ENCODE assay signal across 8 cellular contexts in the genomic region with DNA sequence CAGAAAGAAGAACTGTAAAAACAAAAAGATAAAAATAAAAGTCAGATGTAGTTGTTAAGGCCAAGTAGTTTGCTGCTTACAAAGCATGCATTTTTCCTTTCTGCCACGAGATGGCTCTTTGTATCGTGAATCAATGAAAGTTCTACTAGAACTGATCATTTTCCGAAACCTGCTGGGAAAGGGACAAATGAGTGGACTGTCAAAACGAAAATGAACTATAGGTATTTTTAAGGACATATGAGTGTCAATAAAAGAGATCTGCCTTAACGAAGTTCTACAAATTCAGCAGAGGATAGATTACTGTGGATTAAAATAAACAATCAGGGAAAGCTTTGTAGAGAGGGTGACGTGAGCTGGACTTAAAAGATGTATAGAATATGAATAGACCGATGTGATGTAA. TPM values are rescaled to one million over a fixed set of nuclear protein-coding genes. Genes with fewer than 3 reads are reported as not detected.
A peak's percentile ranks its signal among the peaks of the same experiment; 100 is the strongest.
DNase-seq lines count a peak whose midpoint lies in the region; ATAC-seq, FAIRE-seq and TF ChIP-seq lines count a peak whose summit lies in the region.
"Had no signal": no experiment of that assay in that cellular context is flagged by ENCODE, and none has a peak within 500 bp of the region (broad histone marks: within the 10 kb centered on the region; RNA-seq: fewer than 3 reads in every experiment).

No MANE protein-coding gene starts in this region.

- peaks cover 2% of the 10 kb centered on the region for H3K4me1 Mint-ChIP-seq in osteocyte (ENCODE audit: unreplicated experiment)

- H3K4me3 Mint-ChIP-seq in osteocyte (ENCODE audit: unreplicated experiment), result no peak overlapping the region

- peaks cover 19% of the 10 kb centered on the region for H3K27me3 Mint-ChIP-seq in osteocyte (ENCODE audit: unreplicated experiment)

- peak; percentile 33 for FAIRE-seq in H54 (lab: Jason Lieb, UNC)

- TF ChIP-seq POLR2A in H54 (IDR thresholded peaks at IDR 0.05; ENCODE audit: low read depth, low read length), result no peak

- no peak overlapping the region for H3K4me3 ChIP-seq in epithelial cell of esophagus (ENCODE audit: low read length)

- H3K27ac Mint-ChIP-seq in osteocyte (ENCODE audit: unreplicated experiment), result no peak overlapping the region

- H3K9me3 Mint-ChIP-seq in osteocyte (ENCODE audit: unreplicated experiment), result no peaks in the 10 kb centered on the region

- DNase-seq in DMS53 (lab: John Stamatoyannopoulos, UW) (peak; percentile 78), H54 (ENCODE audit: insufficient read length, low spot score) (no peak), RKO (ENCODE audit: low spot score) (peak; percentile 63), epithelial cell of esophagus (ENCODE audit: low read depth) (peak; percentile 63), osteocyte (ENCODE audit: extremely low spot score, unreplicated experiment) (no peak), COLO668 (lab: John Stamatoyannopoulos, UW; ENCODE audit: unreplicated experiment) (no peak)

- TF ChIP-seq CTCF in epithelial cell of esophagus (IDR thresholded peaks at IDR 0.05; ENCODE audit: insufficient read depth, low read depth, low read length, missing control alignments) (peak; percentile 73), osteocyte (IDR thresholded peaks at IDR 0.05) (peak; percentile 77)

- H3K36me3 Mint-ChIP-seq in osteocyte (ENCODE audit: unreplicated experiment), result no peaks in the 10 kb centered on the region

- ATAC-seq in GM21528 (IDR thresholded peaks at IDR 0.05; ENCODE audit: low FRiP score, unreplicated experiment), result no peak

RNA-seq across cellular contexts. Expression of a gene that starts 15.0 kb away (rescaled TPM):
- total RNA-seq in osteocyte, result not detected in 2 replicates
- total RNA-seq: activated CD8-positive, alpha-beta memory T cell treated with anti-CD3 and anti-CD28 coated beads for 36 hours had no signal

Comparison
In these comparisons a context has a peak if more than half of its experiments do, and no peak if none do; other contexts are left out.
1. DNase-seq: peak in DMS53 (single experiment), RKO (single experiment) and epithelial cell of esophagus (single experiment); none in H54 (single experiment), osteocyte (single experiment) and COLO668 (single experiment).